ENCODE assay signal across 24 cellular contexts in the genomic region with DNA sequence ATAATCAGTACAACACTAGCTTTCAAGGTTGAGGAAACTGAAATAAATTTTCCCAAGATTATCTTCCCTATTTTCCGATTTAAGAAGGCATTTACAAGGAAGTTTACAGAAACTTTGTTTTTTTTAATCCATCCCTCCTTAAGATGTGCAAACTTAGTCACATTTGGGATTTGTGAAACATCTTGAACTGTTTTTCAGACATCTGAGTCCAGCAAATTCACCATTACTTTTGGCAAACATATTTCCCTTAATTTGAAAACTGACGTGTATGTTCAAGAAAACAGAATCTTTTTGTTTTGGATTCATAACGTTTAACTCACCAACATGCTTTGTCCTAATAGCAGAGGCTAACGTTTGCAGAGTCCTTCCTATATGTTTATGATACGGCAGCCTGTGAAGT. TPM values are rescaled to one million over a fixed set of nuclear protein-coding genes. Genes with fewer than 3 reads are reported as not detected.
DNase-seq lines count a peak whose midpoint lies in the region; FAIRE-seq and TF ChIP-seq lines count a peak whose summit lies in the region.
"Had no signal": no experiment of that assay in that cellular context is flagged by ENCODE, and none has a peak within 500 bp of the region (broad histone marks: within the 10 kb centered on the region; RNA-seq: fewer than 3 reads in every experiment).

No MANE protein-coding gene starts in this region.

- intact Hi-C loops in thyroid gland (cut with DNase I) = no loop called here

- H3K9me3 ChIP-seq in astrocyte (ENCODE audit: insufficient read depth, low read depth, low read length) (no peaks in the 10 kb centered on the region), thyroid gland (no peaks in the 10 kb centered on the region)
- H3K9me3 ChIP-seq: BLaER1 treated with 17β-estradiol and CSF1 and Interleukin-3, amounts not matched to agents 10 nM and 100 nM had no signal

- TF ChIP-seq CTCF in astrocyte (IDR thresholded peaks at IDR 0.05; ENCODE audit: insufficient read depth, low read depth, low read length) = no peak
- no peak for TF ChIP-seq CTCF in nephron progenitor cell (IDR thresholded peaks at IDR 0.05)
- TF ChIP-seq CTCF in thyroid gland (IDR thresholded peaks at IDR 0.05) = no peak
- TF ChIP-seq CTCF in RWPE1 (conservative IDR thresholded peaks at IDR 0.05; ENCODE audit: low read depth) = no peak
- TF ChIP-seq CTCF in progenitor cell of endocrine pancreas (IDR thresholded peaks at IDR 0.05; ENCODE audit: unreplicated experiment) = no peak

- DNase-seq in AG20443 (ENCODE audit: low spot score) (peak; percentile 33), astrocyte (ENCODE audit: low read depth) (no peak), nephron progenitor cell (no peak), thyroid gland (no peak), RWPE1 (ENCODE audit: low spot score) (no peak), progenitor cell of endocrine pancreas (ENCODE audit: low spot score, unreplicated experiment) (no peak), pons (ENCODE audit: low spot score) (no peak)
- DNase-seq: CD8-positive, alpha-beta memory T cell; DMS53; EL; KBM-7; NCI-H1105 treated with DMSO at 0.1 percent for 48 hours; NCI-H1694 treated with DMSO at 0.1 percent for 48 hours; NCI-H2107; NCI-H510A; NCI-H748 treated with DMSO at 0.1 percent for 48 hours; NK-92 treated with Interleukin-12 subunit alpha and Interleukin-12 subunit beta, amount 100 ng/mL, for 24 hours; SIG-M5 had no signal

- H3K27me3 Mint-ChIP-seq in astrocyte (ENCODE audit: low read depth, unreplicated experiment) (no peaks in the 10 kb centered on the region), nephron progenitor cell (ENCODE audit: low read depth, poor library complexity) (no peaks in the 10 kb centered on the region), progenitor cell of endocrine pancreas (peaks cover 44% of the 10 kb centered on the region)

- H3K79me2 ChIP-seq in astrocyte (ENCODE audit: insufficient read depth, low read length) = peaks cover 22% of the 10 kb centered on the region

- no peak overlapping the region for H3K9ac ChIP-seq in astrocyte (ENCODE audit: low read length)
- H3K9ac ChIP-seq: BLaER1 treated with 17β-estradiol and CSF1 and Interleukin-3, amounts not matched to agents 10 nM and 100 nM had no signal

- TF ChIP-seq POLR2A in thyroid gland (IDR thresholded peaks at IDR 0.05) = no peak

- H3K27me3 ChIP-seq in astrocyte (ENCODE audit: insufficient read depth, low read length) (no peaks in the 10 kb centered on the region), thyroid gland (no peaks in the 10 kb centered on the region)
- H3K27me3 ChIP-seq: BLaER1 treated with 17β-estradiol and CSF1 and Interleukin-3, amounts not matched to agents 10 nM and 100 nM had no signal

- H3K4me2 ChIP-seq in astrocyte (ENCODE audit: low read length) = no peak overlapping the region
- H3K4me2 ChIP-seq: BLaER1 treated with 17β-estradiol and CSF1 and Interleukin-3, amounts not matched to agents 10 nM and 100 nM; GM23338 had no signal

- H2AFZ ChIP-seq in astrocyte (ENCODE audit: low read depth, low read length) = no peak overlapping the region
- H2AFZ ChIP-seq: GM23338 had no signal

- H3K4me1 ChIP-seq in astrocyte (ENCODE audit: insufficient read depth, low read length) (no peaks in the 10 kb centered on the region), thyroid gland (peaks cover 37 to 43% of the 10 kb centered on the region in 2 donors)
- H3K4me1 ChIP-seq: BLaER1 treated with 17β-estradiol and CSF1 and Interleukin-3, amounts not matched to agents 10 nM and 100 nM had no signal

- 80 to 90% methylated on average over 5 of the region's 5 CpGs for WGBS in thyroid gland, 2 donors

- H3K4me1 Mint-ChIP-seq in astrocyte (ENCODE audit: low read depth, unreplicated experiment) (peaks cover 12% of the 10 kb centered on the region), nephron progenitor cell (peaks cover 98% of the 10 kb centered on the region), progenitor cell of endocrine pancreas (ENCODE audit: low read depth) (peaks cover 4% of the 10 kb centered on the region)
- H3K4me1 Mint-ChIP-seq: CD8-positive, alpha-beta memory T cell had no signal

- CTCF ChIA-PET in RWPE1 (lab: Yijun Ruan, JAX) = interaction anchor here (0.7 kb wide), 1 partner anchor 25 kb away, joined by 4 read pairs; no protein-coding TSS in a partner anchor

- H3K4me3 Mint-ChIP-seq in astrocyte (ENCODE audit: unreplicated experiment) (no peak overlapping the region), nephron progenitor cell (peak overlapping the region; percentile 13), progenitor cell of endocrine pancreas (ENCODE audit: low read depth) (no peak overlapping the region)
- H3K4me3 Mint-ChIP-seq: CD8-positive, alpha-beta memory T cell; GM23338 had no signal

- H3K36me3 Mint-ChIP-seq in astrocyte (ENCODE audit: low read depth, unreplicated experiment) (peaks cover 3% of the 10 kb centered on the region), nephron progenitor cell (ENCODE audit: low read depth) (peaks cover 56% of the 10 kb centered on the region), progenitor cell of endocrine pancreas (ENCODE audit: insufficient read depth) (no peaks in the 10 kb centered on the region)
- H3K36me3 Mint-ChIP-seq: CD8-positive, alpha-beta memory T cell had no signal

- H4K20me1 ChIP-seq in astrocyte (ENCODE audit: insufficient read depth, low read length) = peaks cover 16% of the 10 kb centered on the region
- H4K20me1 ChIP-seq: BLaER1 treated with 17β-estradiol and CSF1 and Interleukin-3, amounts not matched to agents 10 nM and 100 nM had no signal

- H3K27ac ChIP-seq in astrocyte (ENCODE audit: low read depth, low read length) (no peak overlapping the region), thyroid gland (peak overlapping the region; percentile 22 to 63 (median 48)), RWPE1 (no peak overlapping the region)
- H3K27ac ChIP-seq: BLaER1 treated with 17β-estradiol and CSF1 and Interleukin-3, amounts not matched to agents 10 nM and 100 nM had no signal

- no peak overlapping the region for H3K27ac Mint-ChIP-seq in astrocyte (ENCODE audit: unreplicated experiment)
- H3K27ac Mint-ChIP-seq in nephron progenitor cell = peak overlapping the region; percentile 16
- H3K27ac Mint-ChIP-seq in progenitor cell of endocrine pancreas = no peak overlapping the region
- H3K27ac Mint-ChIP-seq: CD8-positive, alpha-beta memory T cell had no signal

- POLR2A ChIA-PET in RWPE1 (lab: Yijun Ruan, JAX; ENCODE audit: low non-redundant PET) = interaction anchor here (0.6 kb wide), 1 partner anchor 168 kb away, joined by 3 read pairs; no protein-coding TSS in a partner anchor

- FAIRE-seq in astrocyte (lab: Jason Lieb, UNC) = peak; percentile 5
- FAIRE-seq: A204.1, GM12891, GM18507, HepG2 had no signal

- H3K36me3 ChIP-seq in astrocyte (ENCODE audit: insufficient read depth, low read length) (peaks cover 4% of the 10 kb centered on the region), thyroid gland (no peaks in the 10 kb centered on the region)

- H3K9me3 Mint-ChIP-seq in astrocyte (ENCODE audit: unreplicated experiment) (no peaks in the 10 kb centered on the region), nephron progenitor cell (no peaks in the 10 kb centered on the region), progenitor cell of endocrine pancreas (ENCODE audit: low read depth) (no peaks in the 10 kb centered on the region)
- H3K9me3 Mint-ChIP-seq: GM23338 had no signal

- H3K4me3 ChIP-seq in astrocyte (ENCODE audit: insufficient read depth, low read depth, low read length) = no peak overlapping the region
- no peak overlapping the region for H3K4me3 ChIP-seq in thyroid gland (replicated peaks in 1 of 3)
- H3K4me3 ChIP-seq: BLaER1 treated with 17β-estradiol and CSF1 and Interleukin-3, amounts not matched to agents 10 nM and 100 nM; GM23338 had no signal

RNA-seq across cellular contexts. Expression of gene GLI3, which starts 19.5 kb away (rescaled TPM):
- 22.1 and 27.7 TPM in 2 replicates for total RNA-seq in astrocyte
- total RNA-seq in thyroid gland = 10 to 100 TPM; 10.1 to 15.6 (median 13.6) TPM
- 9.0 and 15.0 TPM in 2 replicates for total RNA-seq in progenitor cell of endocrine pancreas
- total RNA-seq: HepG2 had no signal

Comparison
In these comparisons a context has a peak if more than half of its experiments do, and no peak if none do; other contexts are left out.
1. H3K27ac ChIP-seq: peak in thyroid gland (3 of 3); none in astrocyte (single experiment) and RWPE1 (single experiment).